1 cellular context compared by ENCODE assay signal in the genomic region with DNA sequence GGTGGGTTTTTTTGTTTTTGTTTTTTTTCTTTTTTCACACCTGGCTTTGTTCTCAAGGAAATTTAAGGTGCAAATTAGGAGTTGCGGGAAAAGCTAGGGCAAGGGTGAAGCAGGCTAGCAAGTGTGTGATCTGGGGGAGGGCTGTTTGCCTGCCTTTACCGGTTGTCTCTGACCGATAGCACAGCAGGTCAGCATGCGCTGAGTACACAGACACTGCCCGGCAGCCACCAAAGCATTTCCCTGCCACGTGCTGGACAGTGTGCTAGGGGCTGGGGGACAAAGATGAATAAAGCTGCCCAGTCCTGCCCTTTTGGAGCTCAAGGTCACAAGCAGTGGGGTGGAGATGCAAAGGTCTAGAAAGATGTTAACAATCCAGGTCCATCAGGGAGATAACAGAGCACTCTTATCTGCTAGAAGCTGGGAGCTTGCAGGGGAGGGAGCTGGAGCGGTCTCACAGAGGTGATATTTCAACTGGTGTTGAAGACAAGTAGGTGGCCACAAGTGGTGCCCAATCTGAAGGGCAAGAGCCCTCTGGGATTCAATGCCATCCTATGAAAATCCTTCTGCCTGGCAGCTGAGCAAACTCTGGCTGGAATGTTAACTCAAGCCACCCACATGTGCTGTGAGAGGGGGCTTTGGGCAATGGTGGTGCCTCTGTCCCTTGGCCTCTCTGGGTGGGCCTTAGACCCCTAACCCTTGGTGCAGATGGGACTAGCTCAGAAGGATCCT.
A peak's percentile ranks its signal among the peaks of the same experiment; 100 is the strongest.
TF ChIP-seq lines count a peak whose summit lies in the region.

No MANE protein-coding gene starts in this region.

TF ChIP-seq in K562, 482 proteins besides CTCF, POLR2A, EP300 and RAD21 (continued from another document):
- TF ChIP-seq, protein P1, sequence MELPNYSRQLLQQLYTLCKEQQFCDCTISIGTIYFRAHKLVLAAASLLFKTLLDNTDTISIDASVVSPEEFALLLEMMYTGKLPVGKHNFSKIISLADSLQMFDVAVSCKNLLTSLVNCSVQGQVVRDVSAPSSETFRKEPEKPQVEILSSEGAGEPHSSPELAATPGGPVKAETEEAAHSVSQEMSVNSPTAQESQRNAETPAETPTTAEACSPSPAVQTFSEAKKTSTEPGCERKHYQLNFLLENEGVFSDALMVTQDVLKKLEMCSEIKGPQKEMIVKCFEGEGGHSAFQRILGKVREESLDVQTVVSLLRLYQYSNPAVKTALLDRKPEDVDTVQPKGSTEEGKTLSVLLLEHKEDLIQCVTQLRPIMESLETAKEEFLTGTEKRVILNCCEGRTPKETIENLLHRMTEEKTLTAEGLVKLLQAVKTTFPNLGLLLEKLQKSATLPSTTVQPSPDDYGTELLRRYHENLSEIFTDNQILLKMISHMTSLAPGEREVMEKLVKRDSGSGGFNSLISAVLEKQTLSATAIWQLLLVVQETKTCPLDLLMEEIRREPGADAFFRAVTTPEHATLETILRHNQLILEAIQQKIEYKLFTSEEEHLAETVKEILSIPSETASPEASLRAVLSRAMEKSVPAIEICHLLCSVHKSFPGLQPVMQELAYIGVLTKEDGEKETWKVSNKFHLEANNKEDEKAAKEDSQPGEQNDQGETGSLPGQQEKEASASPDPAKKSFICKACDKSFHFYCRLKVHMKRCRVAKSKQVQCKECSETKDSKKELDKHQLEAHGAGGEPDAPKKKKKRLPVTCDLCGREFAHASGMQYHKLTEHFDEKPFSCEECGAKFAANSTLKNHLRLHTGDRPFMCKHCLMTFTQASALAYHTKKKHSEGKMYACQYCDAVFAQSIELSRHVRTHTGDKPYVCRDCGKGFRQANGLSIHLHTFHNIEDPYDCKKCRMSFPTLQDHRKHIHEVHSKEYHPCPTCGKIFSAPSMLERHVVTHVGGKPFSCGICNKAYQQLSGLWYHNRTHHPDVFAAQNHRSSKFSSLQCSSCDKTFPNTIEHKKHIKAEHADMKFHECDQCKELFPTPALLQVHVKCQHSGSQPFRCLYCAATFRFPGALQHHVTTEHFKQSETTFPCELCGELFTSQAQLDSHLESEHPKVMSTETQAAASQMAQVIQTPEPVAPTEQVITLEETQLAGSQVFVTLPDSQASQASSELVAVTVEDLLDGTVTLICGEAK (IDR thresholded peaks at IDR 0.05), result peak; percentile 16; the same call in 1 of the 2 replicates
- TF ChIP-seq, protein P1 (CRISPR knock-in tag; IDR thresholded peaks at IDR 0.05), result no peak
- TF ChIP-seq, protein P2, sequence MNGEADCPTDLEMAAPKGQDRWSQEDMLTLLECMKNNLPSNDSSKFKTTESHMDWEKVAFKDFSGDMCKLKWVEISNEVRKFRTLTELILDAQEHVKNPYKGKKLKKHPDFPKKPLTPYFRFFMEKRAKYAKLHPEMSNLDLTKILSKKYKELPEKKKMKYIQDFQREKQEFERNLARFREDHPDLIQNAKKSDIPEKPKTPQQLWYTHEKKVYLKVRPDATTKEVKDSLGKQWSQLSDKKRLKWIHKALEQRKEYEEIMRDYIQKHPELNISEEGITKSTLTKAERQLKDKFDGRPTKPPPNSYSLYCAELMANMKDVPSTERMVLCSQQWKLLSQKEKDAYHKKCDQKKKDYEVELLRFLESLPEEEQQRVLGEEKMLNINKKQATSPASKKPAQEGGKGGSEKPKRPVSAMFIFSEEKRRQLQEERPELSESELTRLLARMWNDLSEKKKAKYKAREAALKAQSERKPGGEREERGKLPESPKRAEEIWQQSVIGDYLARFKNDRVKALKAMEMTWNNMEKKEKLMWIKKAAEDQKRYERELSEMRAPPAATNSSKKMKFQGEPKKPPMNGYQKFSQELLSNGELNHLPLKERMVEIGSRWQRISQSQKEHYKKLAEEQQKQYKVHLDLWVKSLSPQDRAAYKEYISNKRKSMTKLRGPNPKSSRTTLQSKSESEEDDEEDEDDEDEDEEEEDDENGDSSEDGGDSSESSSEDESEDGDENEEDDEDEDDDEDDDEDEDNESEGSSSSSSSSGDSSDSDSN (IDR thresholded peaks at IDR 0.05; ENCODE audit: borderline replicate concordance in 1 of 2, low read depth in 2 of 2, low read length in 2 of 2), result peak; percentile 21 to 70; a peak in 1 of 4 replicates
- TF ChIP-seq RBM22 (IDR thresholded peaks at IDR 0.05; ENCODE audit: low read depth, low read length, poor library complexity, severe bottlenecking) (no peak), SRSF1 (IDR thresholded peaks at IDR 0.05; ENCODE audit: low read depth, low read length) (no peak)
